In genomic region chr4:78578674-78579430, GRCh38 we compare ENCODE assay signal across 1 cellular context.
TF ChIP-seq lines count a peak whose summit lies in the region.

No MANE protein-coding gene starts in this region.

TF ChIP-seq in HEK293, 187 proteins besides CTCF, POLR2A, EP300 and RAD21 (continued from another document and continues in another):
- TF ChIP-seq, protein P1, sequence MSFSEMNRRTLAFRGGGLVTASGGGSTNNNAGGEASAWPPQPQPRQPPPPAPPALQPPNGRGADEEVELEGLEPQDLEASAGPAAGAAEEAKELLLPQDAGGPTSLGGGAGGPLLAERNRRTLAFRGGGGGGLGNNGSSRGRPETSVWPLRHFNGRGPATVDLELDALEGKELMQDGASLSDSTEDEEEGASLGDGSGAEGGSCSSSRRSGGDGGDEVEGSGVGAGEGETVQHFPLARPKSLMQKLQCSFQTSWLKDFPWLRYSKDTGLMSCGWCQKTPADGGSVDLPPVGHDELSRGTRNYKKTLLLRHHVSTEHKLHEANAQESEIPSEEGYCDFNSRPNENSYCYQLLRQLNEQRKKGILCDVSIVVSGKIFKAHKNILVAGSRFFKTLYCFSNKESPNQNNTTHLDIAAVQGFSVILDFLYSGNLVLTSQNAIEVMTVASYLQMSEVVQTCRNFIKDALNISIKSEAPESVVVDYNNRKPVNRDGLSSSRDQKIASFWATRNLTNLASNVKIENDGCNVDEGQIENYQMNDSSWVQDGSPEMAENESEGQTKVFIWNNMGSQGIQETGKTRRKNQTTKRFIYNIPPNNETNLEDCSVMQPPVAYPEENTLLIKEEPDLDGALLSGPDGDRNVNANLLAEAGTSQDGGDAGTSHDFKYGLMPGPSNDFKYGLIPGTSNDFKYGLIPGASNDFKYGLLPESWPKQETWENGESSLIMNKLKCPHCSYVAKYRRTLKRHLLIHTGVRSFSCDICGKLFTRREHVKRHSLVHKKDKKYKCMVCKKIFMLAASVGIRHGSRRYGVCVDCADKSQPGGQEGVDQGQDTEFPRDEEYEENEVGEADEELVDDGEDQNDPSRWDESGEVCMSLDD (tag by site-specific recombination; IDR thresholded peaks at IDR 0.05): no peak
- no peak for TF ChIP-seq ZNF561 (tag by site-specific recombination; IDR thresholded peaks at IDR 0.05; ENCODE audit: borderline replicate concordance)
- TF ChIP-seq ZNF843 (tag by site-specific recombination; IDR thresholded peaks at IDR 0.05): no peak
- TF ChIP-seq ZNF585B (tag by site-specific recombination; IDR thresholded peaks at IDR 0.05): no peak
- 0 out of 2 replicates have a peak, but pooled peaks have one; percentile 32 for TF ChIP-seq AEBP2 (tag by site-specific recombination; IDR thresholded peaks at IDR 0.05; ENCODE audit: borderline replicate concordance)
- TF ChIP-seq, protein P2, sequence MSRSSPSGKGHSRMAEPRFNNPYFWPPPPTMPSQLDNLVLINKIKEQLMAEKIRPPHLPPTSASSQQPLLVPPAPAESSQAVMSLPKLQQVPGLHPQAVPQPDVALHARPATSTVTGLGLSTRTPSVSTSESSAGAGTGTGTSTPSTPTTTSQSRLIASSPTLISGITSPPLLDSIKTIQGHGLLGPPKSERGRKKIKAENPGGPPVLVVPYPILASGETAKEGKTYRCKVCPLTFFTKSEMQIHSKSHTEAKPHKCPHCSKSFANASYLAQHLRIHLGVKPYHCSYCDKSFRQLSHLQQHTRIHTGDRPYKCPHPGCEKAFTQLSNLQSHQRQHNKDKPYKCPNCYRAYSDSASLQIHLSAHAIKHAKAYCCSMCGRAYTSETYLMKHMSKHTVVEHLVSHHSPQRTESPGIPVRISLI (tag by site-specific recombination; IDR thresholded peaks at IDR 0.05): no peak
- no peak for TF ChIP-seq ZNF629 (tag by site-specific recombination; IDR thresholded peaks at IDR 0.05)
- no peak for TF ChIP-seq ZNF530 (tag by site-specific recombination; IDR thresholded peaks at IDR 0.05; ENCODE audit: low read depth)
- TF ChIP-seq KLF9 (tag by site-specific recombination; IDR thresholded peaks at IDR 0.05; ENCODE audit: low read depth): no peak
- TF ChIP-seq KLF16 (tag by site-specific recombination; IDR thresholded peaks at IDR 0.05): no peak
- no peak for TF ChIP-seq ELK4 (IDR thresholded peaks at IDR 0.05; ENCODE audit: borderline replicate concordance, low read depth, low read length)
- TF ChIP-seq ZNF311 (tag by site-specific recombination; IDR thresholded peaks at IDR 0.05; ENCODE audit: borderline replicate concordance): no peak
- TF ChIP-seq ZNF529 (tag by site-specific recombination; IDR thresholded peaks at IDR 0.05; ENCODE audit: insufficient replicate concordance): no peak
- no peak for TF ChIP-seq KLF10 (tag by site-specific recombination; IDR thresholded peaks at IDR 0.05)
- no peak for TF ChIP-seq ZNF624 (tag by site-specific recombination; IDR thresholded peaks at IDR 0.05)
- TF ChIP-seq ZNF138 (tag by site-specific recombination; IDR thresholded peaks at IDR 0.05; ENCODE audit: borderline replicate concordance): no peak
- no peak for TF ChIP-seq MYNN (tag by site-specific recombination; IDR thresholded peaks at IDR 0.05; ENCODE audit: borderline replicate concordance)
- TF ChIP-seq ZNF785 (tag by site-specific recombination; IDR thresholded peaks at IDR 0.05): no peak
- TF ChIP-seq ZNF548 (tag by site-specific recombination; IDR thresholded peaks at IDR 0.05): no peak
- TF ChIP-seq ZNF175 (tag by site-specific recombination; IDR thresholded peaks at IDR 0.05): no peak
- no peak for TF ChIP-seq ZNF211 (tag by site-specific recombination; IDR thresholded peaks at IDR 0.05; ENCODE audit: low read depth)
- peak; percentile 42 for TF ChIP-seq ZNF555 (tag by site-specific recombination; conservative IDR thresholded peaks at IDR 0.05)
- TF ChIP-seq, protein P3, sequence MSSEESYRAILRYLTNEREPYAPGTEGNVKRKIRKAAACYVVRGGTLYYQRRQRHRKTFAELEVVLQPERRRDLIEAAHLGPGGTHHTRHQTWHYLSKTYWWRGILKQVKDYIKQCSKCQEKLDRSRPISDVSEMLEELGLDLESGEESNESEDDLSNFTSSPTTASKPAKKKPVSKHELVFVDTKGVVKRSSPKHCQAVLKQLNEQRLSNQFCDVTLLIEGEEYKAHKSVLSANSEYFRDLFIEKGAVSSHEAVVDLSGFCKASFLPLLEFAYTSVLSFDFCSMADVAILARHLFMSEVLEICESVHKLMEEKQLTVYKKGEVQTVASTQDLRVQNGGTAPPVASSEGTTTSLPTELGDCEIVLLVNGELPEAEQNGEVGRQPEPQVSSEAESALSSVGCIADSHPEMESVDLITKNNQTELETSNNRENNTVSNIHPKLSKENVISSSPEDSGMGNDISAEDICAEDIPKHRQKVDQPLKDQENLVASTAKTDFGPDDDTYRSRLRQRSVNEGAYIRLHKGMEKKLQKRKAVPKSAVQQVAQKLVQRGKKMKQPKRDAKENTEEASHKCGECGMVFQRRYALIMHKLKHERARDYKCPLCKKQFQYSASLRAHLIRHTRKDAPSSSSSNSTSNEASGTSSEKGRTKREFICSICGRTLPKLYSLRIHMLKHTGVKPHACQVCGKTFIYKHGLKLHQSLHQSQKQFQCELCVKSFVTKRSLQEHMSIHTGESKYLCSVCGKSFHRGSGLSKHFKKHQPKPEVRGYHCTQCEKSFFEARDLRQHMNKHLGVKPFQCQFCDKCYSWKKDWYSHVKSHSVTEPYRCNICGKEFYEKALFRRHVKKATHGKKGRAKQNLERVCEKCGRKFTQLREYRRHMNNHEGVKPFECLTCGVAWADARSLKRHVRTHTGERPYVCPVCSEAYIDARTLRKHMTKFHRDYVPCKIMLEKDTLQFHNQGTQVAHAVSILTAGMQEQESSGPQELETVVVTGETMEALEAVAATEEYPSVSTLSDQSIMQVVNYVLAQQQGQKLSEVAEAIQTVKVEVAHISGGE (tag by site-specific recombination; conservative IDR thresholded peaks at IDR 0.05; ENCODE audit: low read depth): peak; percentile 49; the same call in 1 of the 2 replicates
- peak; percentile 39 for TF ChIP-seq ZNF623 (tag by site-specific recombination; IDR thresholded peaks at IDR 0.05)
- TF ChIP-seq ZXDB (tag by site-specific recombination; IDR thresholded peaks at IDR 0.05): no peak
- no peak for TF ChIP-seq ZNF157 (tag by site-specific recombination; IDR thresholded peaks at IDR 0.05)
- TF ChIP-seq SETDB1 (IDR thresholded peaks at IDR 0.05; ENCODE audit: insufficient read length, low read length): no peak
- no peak for TF ChIP-seq ZNF558 (tag by site-specific recombination; IDR thresholded peaks at IDR 0.05)
- peak; percentile 15; the same call in 1 of the 2 replicates for TF ChIP-seq ZBTB8A (tag by site-specific recombination; IDR thresholded peaks at IDR 0.05)
- no peak for TF ChIP-seq ZNF24 (tag by site-specific recombination; IDR thresholded peaks at IDR 0.05)
- no peak for TF ChIP-seq TCF7L2 (IDR thresholded peaks at IDR 0.05; ENCODE audit: borderline replicate concordance, low read depth, low read length)
- no peak for TF ChIP-seq ZNF621 (tag by site-specific recombination; IDR thresholded peaks at IDR 0.05)
- TF ChIP-seq ZNF174 (tag by site-specific recombination; IDR thresholded peaks at IDR 0.05): no peak
- TF ChIP-seq OSR2 (tag by site-specific recombination; IDR thresholded peaks at IDR 0.05): no peak
- TF ChIP-seq MEIS1 (CRISPR knock-in tag; IDR thresholded peaks at IDR 0.05; ENCODE audit: borderline replicate concordance): no peak
- peak; percentile 60 for TF ChIP-seq ZNF426 (tag by site-specific recombination; IDR thresholded peaks at IDR 0.05)
- TF ChIP-seq, protein P4, sequence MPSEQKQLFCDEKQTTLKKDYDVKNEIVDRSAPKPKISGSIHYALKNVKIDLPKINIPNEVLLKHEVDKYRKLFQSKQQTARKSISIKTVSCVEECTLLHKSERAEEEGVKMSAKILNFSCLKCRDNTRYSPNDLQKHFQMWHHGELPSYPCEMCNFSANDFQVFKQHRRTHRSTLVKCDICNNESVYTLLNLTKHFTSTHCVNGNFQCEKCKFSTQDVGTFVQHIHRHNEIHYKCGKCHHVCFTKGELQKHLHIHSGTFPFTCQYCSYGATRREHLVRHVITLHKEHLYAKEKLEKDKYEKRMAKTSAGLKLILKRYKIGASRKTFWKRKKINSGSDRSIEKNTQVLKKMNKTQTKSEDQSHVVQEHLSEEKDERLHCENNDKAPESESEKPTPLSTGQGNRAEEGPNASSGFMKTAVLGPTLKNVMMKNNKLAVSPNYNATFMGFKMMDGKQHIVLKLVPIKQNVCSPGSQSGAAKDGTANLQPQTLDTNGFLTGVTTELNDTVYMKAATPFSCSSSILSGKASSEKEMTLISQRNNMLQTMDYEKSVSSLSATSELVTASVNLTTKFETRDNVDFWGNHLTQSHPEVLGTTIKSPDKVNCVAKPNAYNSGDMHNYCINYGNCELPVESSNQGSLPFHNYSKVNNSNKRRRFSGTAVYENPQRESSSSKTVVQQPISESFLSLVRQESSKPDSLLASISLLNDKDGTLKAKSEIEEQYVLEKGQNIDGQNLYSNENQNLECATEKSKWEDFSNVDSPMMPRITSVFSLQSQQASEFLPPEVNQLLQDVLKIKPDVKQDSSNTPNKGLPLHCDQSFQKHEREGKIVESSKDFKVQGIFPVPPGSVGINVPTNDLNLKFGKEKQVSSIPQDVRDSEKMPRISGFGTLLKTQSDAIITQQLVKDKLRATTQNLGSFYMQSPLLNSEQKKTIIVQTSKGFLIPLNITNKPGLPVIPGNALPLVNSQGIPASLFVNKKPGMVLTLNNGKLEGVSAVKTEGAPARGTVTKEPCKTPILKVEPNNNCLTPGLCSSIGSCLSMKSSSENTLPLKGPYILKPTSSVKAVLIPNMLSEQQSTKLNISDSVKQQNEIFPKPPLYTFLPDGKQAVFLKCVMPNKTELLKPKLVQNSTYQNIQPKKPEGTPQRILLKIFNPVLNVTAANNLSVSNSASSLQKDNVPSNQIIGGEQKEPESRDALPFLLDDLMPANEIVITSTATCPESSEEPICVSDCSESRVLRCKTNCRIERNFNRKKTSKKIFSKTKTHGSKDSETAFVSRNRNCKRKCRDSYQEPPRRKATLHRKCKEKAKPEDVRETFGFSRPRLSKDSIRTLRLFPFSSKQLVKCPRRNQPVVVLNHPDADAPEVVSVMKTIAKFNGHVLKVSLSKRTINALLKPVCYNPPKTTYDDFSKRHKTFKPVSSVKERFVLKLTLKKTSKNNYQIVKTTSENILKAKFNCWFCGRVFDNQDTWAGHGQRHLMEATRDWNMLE (tag by site-specific recombination; conservative IDR thresholded peaks at IDR 0.05; ENCODE audit: low read depth): peak; percentile 56
- TF ChIP-seq, protein P5, sequence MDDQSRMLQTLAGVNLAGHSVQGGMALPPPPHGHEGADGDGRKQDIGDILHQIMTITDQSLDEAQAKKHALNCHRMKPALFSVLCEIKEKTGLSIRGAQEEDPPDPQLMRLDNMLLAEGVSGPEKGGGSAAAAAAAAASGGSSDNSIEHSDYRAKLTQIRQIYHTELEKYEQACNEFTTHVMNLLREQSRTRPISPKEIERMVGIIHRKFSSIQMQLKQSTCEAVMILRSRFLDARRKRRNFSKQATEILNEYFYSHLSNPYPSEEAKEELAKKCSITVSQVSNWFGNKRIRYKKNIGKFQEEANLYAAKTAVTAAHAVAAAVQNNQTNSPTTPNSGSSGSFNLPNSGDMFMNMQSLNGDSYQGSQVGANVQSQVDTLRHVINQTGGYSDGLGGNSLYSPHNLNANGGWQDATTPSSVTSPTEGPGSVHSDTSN (CRISPR knock-in tag; IDR thresholded peaks at IDR 0.05): no peak
- no peak for TF ChIP-seq ZNF239 (tag by site-specific recombination; IDR thresholded peaks at IDR 0.05)
- TF ChIP-seq SCRT1 (tag by site-specific recombination; IDR thresholded peaks at IDR 0.05; ENCODE audit: borderline replicate concordance): no peak
- no peak for TF ChIP-seq ZNF132 (tag by site-specific recombination; IDR thresholded peaks at IDR 0.05; ENCODE audit: borderline replicate concordance)
- no peak for TF ChIP-seq ZSCAN5A (tag by site-specific recombination; IDR thresholded peaks at IDR 0.05)
- TF ChIP-seq ZNF335 (tag by site-specific recombination; conservative IDR thresholded peaks at IDR 0.05): no peak
- TF ChIP-seq ZNF416 (tag by site-specific recombination; IDR thresholded peaks at IDR 0.05): no peak
- TF ChIP-seq ZNF677 (tag by site-specific recombination; IDR thresholded peaks at IDR 0.05): no peak
- TF ChIP-seq ZNF433 (tag by site-specific recombination; IDR thresholded peaks at IDR 0.05; ENCODE audit: low read depth): 0 out of 2 replicates have a peak, but pooled peaks have one; percentile 15
- no peak for TF ChIP-seq ZNF48 (tag by site-specific recombination; IDR thresholded peaks at IDR 0.05)
- TF ChIP-seq WT1 (tag by site-specific recombination; IDR thresholded peaks at IDR 0.05): no peak
